In genomic region chr11:31521497-31522150, GRCh38 we compare ENCODE assay signal across 23 cellular contexts. TPM values are rescaled to one million over a fixed set of nuclear protein-coding genes. Genes with fewer than 3 reads are reported as not detected.
A peak's percentile ranks its signal among the peaks of the same experiment; 100 is the strongest.
DNase-seq lines count a peak whose midpoint lies in the region; ATAC-seq, FAIRE-seq and TF ChIP-seq lines count a peak whose summit lies in the region.
"Had no signal": no experiment of that assay in that cellular context is flagged by ENCODE, and none has a peak within 500 bp of the region (broad histone marks: within the 10 kb centered on the region; RNA-seq: fewer than 3 reads in every experiment).

No MANE protein-coding gene starts in this region.

- no peak overlapping the region for H3K9ac ChIP-seq in HepG2 (ENCODE audit: insufficient read depth, low read depth, low read length)

- in situ Hi-C loops in HepG2 (cut with HindIII; ENCODE audit: extremely low pct_ligation_motif_present, low pct_unique_long_range_greater_than_20kb), result no loop called here

- H3K27me3 Mint-ChIP-seq in progenitor cell of endocrine pancreas, result no peaks in the 10 kb centered on the region
- H3K27me3 Mint-ChIP-seq: CD4-positive, CD25-positive, alpha-beta regulatory T cell; CD8-positive, alpha-beta memory T cell; IgD-negative memory B cell had no signal

- POLR2A ChIA-PET in HepG2 (lab: Yijun Ruan, JAX), result no interaction called here

- TF ChIP-seq CTCF in HepG2 (CRISPR knock-in tag; IDR thresholded peaks at IDR 0.05), result no peak
- no peak for TF ChIP-seq CTCF in right lobe of liver (IDR thresholded peaks at IDR 0.05)
- no peak for TF ChIP-seq CTCF in progenitor cell of endocrine pancreas (IDR thresholded peaks at IDR 0.05; ENCODE audit: unreplicated experiment)

- H3K4me3 Mint-ChIP-seq in progenitor cell of endocrine pancreas (ENCODE audit: low read depth), result no peak overlapping the region
- H3K4me3 Mint-ChIP-seq: CD8-positive, alpha-beta memory T cell; HFFc6; IgD-negative memory B cell had no signal

- H3K4me3 ChIP-seq in HepG2 (replicated peaks in 1 of 3; ENCODE audit: insufficient read depth in 1 of 3, low read depth in 2 of 3, low read length in 3 of 3) (no peak overlapping the region), right lobe of liver (no peak overlapping the region)

- DNase-seq in HepG2 (ENCODE audit: low spot score) (no peak), right lobe of liver (no peak), NCI-H446 (lab: John Stamatoyannopoulos, UW) (peak; percentile 15 to 73), epidermal melanocyte (ENCODE audit: insufficient read length, low spot score) (no peak), progenitor cell of endocrine pancreas (ENCODE audit: low spot score, unreplicated experiment) (no peak), GM19238 (ENCODE audit: insufficient read length, low spot score) (no peak)
- DNase-seq: ACHN; BE2C; C1 segment of cervical spinal cord; CD4-positive, CD25-positive, alpha-beta regulatory T cell; CD8-positive, alpha-beta memory T cell; COR-L47; DMS153; DMS79; GDM1; GOT3; H7; HFFc6 had no signal

- TF ChIP-seq EP300 in HepG2 (IDR thresholded peaks at IDR 0.05; ENCODE audit: low read depth in 2 of 2, low read length in 2 of 2) (no peak), HepG2 (CRISPR knock-in tag; IDR thresholded peaks at IDR 0.05; ENCODE audit: borderline replicate concordance) (no peak)

- H3K27ac Mint-ChIP-seq in progenitor cell of endocrine pancreas, result no peak overlapping the region
- H3K27ac Mint-ChIP-seq: CD4-positive, CD25-positive, alpha-beta regulatory T cell; CD8-positive, alpha-beta memory T cell; HFFc6; IgD-negative memory B cell had no signal

- H3K36me3 ChIP-seq in HepG2 (replicated peaks in 1 of 2; ENCODE audit: control insufficient read depth in 1 of 2, insufficient read depth in 2 of 2, low read length in 2 of 2) (no peaks in the 10 kb centered on the region), right lobe of liver (no peaks in the 10 kb centered on the region)
- H3K36me3 ChIP-seq: BE2C had no signal

- TF ChIP-seq POLR2A in HepG2 (IDR thresholded peaks at IDR 0.05; ENCODE audit: insufficient read depth in 1 of 2, low read depth in 2 of 2, low read length in 2 of 2), result no peak
- no peak for TF ChIP-seq POLR2A in right lobe of liver (IDR thresholded peaks at IDR 0.05)

- H3K27ac ChIP-seq in HepG2 (ENCODE audit: extremely low read length, insufficient read depth, low read length) (no peak overlapping the region), right lobe of liver (no peak overlapping the region)
- H3K27ac ChIP-seq: HL-60 had no signal

- intact Hi-C loops in HepG2 (cut with micrococcal nuclease; ENCODE audit: unreplicated experiment), result no loop called here
- intact Hi-C loops in right lobe of liver (cut with DNase I), result no loop called here

- FAIRE-seq in HepG2 (lab: Jason Lieb, UNC) (no peak), islet of Langerhans (lab: Jason Lieb, UNC) (peak; percentile 68)
- FAIRE-seq: GM12892 had no signal

- H3K79me2 ChIP-seq in HepG2 (ENCODE audit: insufficient read depth, low read length), result no peaks in the 10 kb centered on the region

- CTCF ChIA-PET in HepG2 (lab: Yijun Ruan, JAX; ENCODE audit: low intra/inter-chr PET ratio, low total read pairs), result no interaction called here

- H3K9me3 Mint-ChIP-seq in progenitor cell of endocrine pancreas (ENCODE audit: low read depth), result peaks cover 2% of the 10 kb centered on the region
- H3K9me3 Mint-ChIP-seq: CD4-positive, CD25-positive, alpha-beta regulatory T cell; CD8-positive, alpha-beta memory T cell; HFFc6; IgD-negative memory B cell had no signal

- no TSS peak for BruUV-seq in HepG2 (replicated peaks; lab: Mats Ljungman, UMichigan)

- TF ChIP-seq RAD21 in HepG2 (CRISPR knock-in tag; IDR thresholded peaks at IDR 0.05), result no peak

- no peak overlapping the region for H3K4me2 ChIP-seq in HepG2 (ENCODE audit: low read depth, low read length)

- no peaks in the 10 kb centered on the region for H4K20me1 ChIP-seq in HepG2 (ENCODE audit: insufficient read depth, low read length)

- H3K27me3 ChIP-seq in HepG2 (ENCODE audit: control insufficient read depth in 1 of 2, insufficient read depth in 2 of 2, low read length in 2 of 2) (no peaks in the 10 kb centered on the region), right lobe of liver (no peaks in the 10 kb centered on the region)
- H3K27me3 ChIP-seq: BE2C had no signal

- ATAC-seq in HepG2 (no peak), right lobe of liver (no peak)
- ATAC-seq: HCT116 had no signal

- no peak overlapping the region for H2AFZ ChIP-seq in HepG2 (ENCODE audit: low read length)

- no peaks in the 10 kb centered on the region for H3K4me1 Mint-ChIP-seq in progenitor cell of endocrine pancreas (ENCODE audit: low read depth)
- H3K4me1 Mint-ChIP-seq: CD8-positive, alpha-beta memory T cell had no signal

- no peaks in the 10 kb centered on the region for H3K9me3 ChIP-seq in HepG2 (ENCODE audit: low read length)
- no peaks in the 10 kb centered on the region for H3K9me3 ChIP-seq in right lobe of liver
- H3K9me3 ChIP-seq: BE2C had no signal

- peaks cover 3% of the 10 kb centered on the region for H3K36me3 Mint-ChIP-seq in progenitor cell of endocrine pancreas (ENCODE audit: insufficient read depth)
- H3K36me3 Mint-ChIP-seq: CD4-positive, CD25-positive, alpha-beta regulatory T cell had no signal

- no peaks in the 10 kb centered on the region for H3K4me1 ChIP-seq in HepG2 (ENCODE audit: insufficient read depth, low read length)
- no peaks in the 10 kb centered on the region for H3K4me1 ChIP-seq in right lobe of liver
- H3K4me1 ChIP-seq: BE2C had no signal

TF ChIP-seq in HepG2, 621 proteins besides CTCF, POLR2A, EP300 and RAD21:
- TF ChIP-seq MAFF (IDR thresholded peaks at IDR 0.05; ENCODE audit: low read depth, low read length) (peak; percentile 37; the same call in 1 of the 2 replicates), MAFK (conservative IDR thresholded peaks at IDR 0.05 in 1 of 2, IDR thresholded peaks at IDR 0.05 in 1 of 2; ENCODE audit: low read length in 2 of 2) (peak; percentile 46 to 58), RFXANK (CRISPR knock-in tag; IDR thresholded peaks at IDR 0.05) (no peak), KLF12 (CRISPR knock-in tag; IDR thresholded peaks at IDR 0.05; ENCODE audit: borderline replicate concordance) (no peak)

RNA-seq across cellular contexts. Expression of gene ELP4, which starts 12.1 kb away (rescaled TPM):
- total RNA-seq in HepG2 (2016; rRNA removed; fragmentation: Illumina TruSeq; extraction: Trizol) (19.1 and 23.1 TPM in 2 replicates), right lobe of liver (10 to 100 TPM in 2 of 6 experiments, 1 to 10 TPM in 4; 7.3 to 16.4 (median 9.2) TPM), progenitor cell of endocrine pancreas (21.5 and 23.4 TPM in 2 replicates)
- 3.9 and 5.7 TPM in 2 replicates for total RNA-seq in HepG2 (2016; cell fraction: cytosol; rRNA removed; fragmentation: Illumina TruSeq; extraction: Trizol; ENCODE audit: low read depth)
- total RNA-seq in HepG2 (2016; cell fraction: insoluble cytoplasmic fraction; rRNA removed; fragmentation: Illumina TruSeq; extraction: Trizol), result 17.1 and 19.0 TPM in 2 replicates
- total RNA-seq in HepG2 (2016; cell fraction: membrane; rRNA removed; fragmentation: Illumina TruSeq; extraction: Trizol), result 8.0 and 9.1 TPM in 2 replicates
- 31.1 and 33.6 TPM in 2 replicates for total RNA-seq in HepG2 (2016; cell fraction: nucleus; rRNA removed; fragmentation: Illumina TruSeq; extraction: Trizol)
- 10.8 and 12.8 TPM in 2 replicates for polyA plus RNA-seq in HepG2 (2011; rRNA removed)
- polyA plus RNA-seq in HepG2 (2011; cell fraction: cytosol; rRNA removed), result 7.0 and 7.4 TPM in 2 replicates
- polyA plus RNA-seq in HepG2 (2011; cell fraction: nucleus; rRNA removed), result 3.7 and 3.8 TPM in 2 replicates
- 6.9 and 11.8 TPM in 2 replicates for polyA plus RNA-seq in HepG2 (2012)
- 4.8 TPM in 2 replicates for polyA plus RNA-seq in HepG2 (2016; cell fraction: cytosol; fragmentation: Illumina TruSeq; extraction: Trizol; ENCODE audit: low read depth)
- 24.0 and 26.4 TPM in 2 replicates for polyA plus RNA-seq in HepG2 (2016; cell fraction: insoluble cytoplasmic fraction; fragmentation: Illumina TruSeq; extraction: Trizol; ENCODE audit: low read depth)
- polyA plus RNA-seq in HepG2 (2016; cell fraction: membrane; fragmentation: Illumina TruSeq; extraction: Trizol; ENCODE audit: low read depth), result 7.8 and 9.4 TPM in 2 replicates
- 10.4 and 10.7 TPM in 2 replicates for polyA plus RNA-seq in HepG2 (2016; cell fraction: nucleus; fragmentation: Illumina TruSeq; extraction: Trizol; ENCODE audit: insufficient read depth, low read depth)
- 12.8 and 23.6 TPM in 2 replicates for polyA minus RNA-seq in HepG2 (2011; rRNA and poly(A)+ RNA removed; ENCODE audit: low replicate concordance)
- polyA minus RNA-seq in HepG2 (2011; cell fraction: cytosol; rRNA and poly(A)+ RNA removed), result 7.4 and 8.1 TPM in 2 replicates
- polyA minus RNA-seq in HepG2 (2011; cell fraction: nucleus; rRNA and poly(A)+ RNA removed), result 78.1 and 97.2 TPM in 2 replicates

RNA-seq across cellular contexts. Expression of gene IMMP1L, which starts 12.2 kb away (rescaled TPM):
- total RNA-seq in HepG2 (2016; rRNA removed; fragmentation: Illumina TruSeq; extraction: Trizol) (51.8 and 57.9 TPM in 2 replicates), right lobe of liver (10 to 100 TPM in 3 of 6 experiments, 1 to 10 TPM in 3; 5.9 to 17.9 (median 10.6) TPM), progenitor cell of endocrine pancreas (48.5 and 56.7 TPM in 2 replicates)
- total RNA-seq in HepG2 (2016; cell fraction: cytosol; rRNA removed; fragmentation: Illumina TruSeq; extraction: Trizol; ENCODE audit: low read depth), result 104 and 120 TPM in 2 replicates
- total RNA-seq in HepG2 (2016; cell fraction: insoluble cytoplasmic fraction; rRNA removed; fragmentation: Illumina TruSeq; extraction: Trizol), result 64.0 and 123 TPM in 2 replicates
- 84.7 and 100 TPM in 2 replicates for total RNA-seq in HepG2 (2016; cell fraction: membrane; rRNA removed; fragmentation: Illumina TruSeq; extraction: Trizol)
- 40.4 and 42.9 TPM in 2 replicates for total RNA-seq in HepG2 (2016; cell fraction: nucleus; rRNA removed; fragmentation: Illumina TruSeq; extraction: Trizol)
- 26.1 and 42.4 TPM in 2 replicates for polyA plus RNA-seq in HepG2 (2011; rRNA removed)
- polyA plus RNA-seq in HepG2 (2011; cell fraction: cytosol; rRNA removed), result 20.1 and 22.4 TPM in 2 replicates
- 11.1 and 15.1 TPM in 2 replicates for polyA plus RNA-seq in HepG2 (2011; cell fraction: nucleus; rRNA removed)
- polyA plus RNA-seq in HepG2 (2012), result 23.5 and 24.7 TPM in 2 replicates
- 80.2 and 87.5 TPM in 2 replicates for polyA plus RNA-seq in HepG2 (2016; cell fraction: cytosol; fragmentation: Illumina TruSeq; extraction: Trizol; ENCODE audit: low read depth)
- 46.2 and 82.2 TPM in 2 replicates for polyA plus RNA-seq in HepG2 (2016; cell fraction: insoluble cytoplasmic fraction; fragmentation: Illumina TruSeq; extraction: Trizol; ENCODE audit: low read depth)
- polyA plus RNA-seq in HepG2 (2016; cell fraction: membrane; fragmentation: Illumina TruSeq; extraction: Trizol; ENCODE audit: low read depth), result 60.8 and 86.8 TPM in 2 replicates
- polyA plus RNA-seq in HepG2 (2016; cell fraction: nucleus; fragmentation: Illumina TruSeq; extraction: Trizol; ENCODE audit: insufficient read depth, low read depth), result 40.9 and 42.9 TPM in 2 replicates
- polyA minus RNA-seq in HepG2 (2011; rRNA and poly(A)+ RNA removed; ENCODE audit: low replicate concordance), result 4.9 and 8.8 TPM in 2 replicates
- 5.8 and 5.9 TPM in 2 replicates for polyA minus RNA-seq in HepG2 (2011; cell fraction: cytosol; rRNA and poly(A)+ RNA removed)
- polyA minus RNA-seq in HepG2 (2011; cell fraction: nucleus; rRNA and poly(A)+ RNA removed), result 34.9 and 50.6 TPM in 2 replicates

Comparison
In these comparisons a context has a peak if more than half of its experiments do, and no peak if none do; other contexts are left out.
1. DNase-seq: peak in NCI-H446 (2 of 2); none in HepG2 (single experiment), right lobe of liver (0 of 3), epidermal melanocyte (single experiment), progenitor cell of endocrine pancreas (single experiment) and GM19238 (single experiment).